ENCODE assay signal across 1 cellular context in the genomic region with DNA sequence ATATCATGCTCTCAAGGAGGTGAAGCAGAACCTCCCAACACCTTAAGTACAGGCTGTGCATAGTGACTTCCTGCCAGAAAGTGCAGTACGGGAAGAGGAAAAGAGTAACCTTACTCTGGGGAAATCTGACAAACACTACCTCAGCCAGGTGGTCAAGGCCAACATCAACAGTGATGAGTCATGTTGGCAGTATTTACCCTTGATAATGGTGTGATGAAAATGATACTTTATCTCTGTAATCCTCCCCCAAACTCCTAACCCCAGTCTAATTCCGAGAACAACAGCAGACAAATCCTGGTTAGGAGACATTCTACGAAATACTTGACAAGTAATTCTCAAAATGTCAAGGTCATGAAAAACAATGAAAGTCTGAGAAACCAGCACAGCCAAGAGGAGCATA.
A peak's percentile ranks its signal among the peaks of the same experiment; 100 is the strongest.
TF ChIP-seq lines count a peak whose summit lies in the region.

No MANE protein-coding gene starts in this region.

TF ChIP-seq in HepG2, 621 proteins besides CTCF, POLR2A, EP300 and RAD21 (continued from another document and continues in another):
- TF ChIP-seq ZNF138 (CRISPR knock-in tag; IDR thresholded peaks at IDR 0.05; ENCODE audit: low read depth) (no peak), RFXAP (CRISPR knock-in tag; IDR thresholded peaks at IDR 0.05; ENCODE audit: borderline replicate concordance) (no peak), ZBTB20 (CRISPR knock-in tag; IDR thresholded peaks at IDR 0.05; ENCODE audit: borderline replicate concordance, low read depth) (no peak), ZNF33A (CRISPR knock-in tag; IDR thresholded peaks at IDR 0.05; ENCODE audit: borderline replicate concordance) (no peak), RFXANK (CRISPR knock-in tag; IDR thresholded peaks at IDR 0.05) (no peak), ZNF607 (CRISPR knock-in tag; IDR thresholded peaks at IDR 0.05; ENCODE audit: borderline replicate concordance) (no peak), TSC22D2 (CRISPR knock-in tag; IDR thresholded peaks at IDR 0.05; ENCODE audit: borderline replicate concordance) (no peak), HIVEP1 (CRISPR knock-in tag; IDR thresholded peaks at IDR 0.05) (no peak), PHF5A (CRISPR knock-in tag; IDR thresholded peaks at IDR 0.05; ENCODE audit: low read depth, unreplicated experiment) (no peak), RELA (CRISPR knock-in tag; IDR thresholded peaks at IDR 0.05) (no peak), YY1 (IDR thresholded peaks at IDR 0.05; ENCODE audit: insufficient read depth, insufficient replicate concordance, low read depth, low read length) (no peak), YEATS2 (CRISPR knock-in tag; IDR thresholded peaks at IDR 0.05; ENCODE audit: borderline replicate concordance) (no peak), ZNF747 (CRISPR knock-in tag; IDR thresholded peaks at IDR 0.05; ENCODE audit: borderline replicate concordance) (no peak), ZNF510 (CRISPR knock-in tag; IDR thresholded peaks at IDR 0.05; ENCODE audit: low read depth) (no peak), KDM1A (CRISPR knock-in tag; IDR thresholded peaks at IDR 0.05) (no peak), SKI (IDR thresholded peaks at IDR 0.05; ENCODE audit: partially characterized antibody) (peak; percentile 78), KLF6 (CRISPR knock-in tag; IDR thresholded peaks at IDR 0.05) (no peak), ZNF563 (CRISPR knock-in tag; IDR thresholded peaks at IDR 0.05) (no peak), TCF12 (IDR thresholded peaks at IDR 0.05) (no peak), TCF12 (CRISPR knock-in tag; IDR thresholded peaks at IDR 0.05) (no peak), ZNF841 (CRISPR knock-in tag; IDR thresholded peaks at IDR 0.05; ENCODE audit: borderline replicate concordance) (no peak), POLR2G (IDR thresholded peaks at IDR 0.05; ENCODE audit: low read depth, low read length) (no peak), ZBTB42 (CRISPR knock-in tag; IDR thresholded peaks at IDR 0.05) (no peak), ZNF143 (CRISPR knock-in tag; IDR thresholded peaks at IDR 0.05) (no peak), ZNF589 (CRISPR knock-in tag; conservative IDR thresholded peaks at IDR 0.05) (no peak), KLF12 (CRISPR knock-in tag; IDR thresholded peaks at IDR 0.05; ENCODE audit: borderline replicate concordance) (no peak)
- TF ChIP-seq, protein P1, sequence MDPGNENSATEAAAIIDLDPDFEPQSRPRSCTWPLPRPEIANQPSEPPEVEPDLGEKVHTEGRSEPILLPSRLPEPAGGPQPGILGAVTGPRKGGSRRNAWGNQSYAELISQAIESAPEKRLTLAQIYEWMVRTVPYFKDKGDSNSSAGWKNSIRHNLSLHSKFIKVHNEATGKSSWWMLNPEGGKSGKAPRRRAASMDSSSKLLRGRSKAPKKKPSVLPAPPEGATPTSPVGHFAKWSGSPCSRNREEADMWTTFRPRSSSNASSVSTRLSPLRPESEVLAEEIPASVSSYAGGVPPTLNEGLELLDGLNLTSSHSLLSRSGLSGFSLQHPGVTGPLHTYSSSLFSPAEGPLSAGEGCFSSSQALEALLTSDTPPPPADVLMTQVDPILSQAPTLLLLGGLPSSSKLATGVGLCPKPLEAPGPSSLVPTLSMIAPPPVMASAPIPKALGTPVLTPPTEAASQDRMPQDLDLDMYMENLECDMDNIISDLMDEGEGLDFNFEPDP (CRISPR knock-in tag; conservative IDR thresholded peaks at IDR 0.05), result no peak
- TF ChIP-seq, protein P2, sequence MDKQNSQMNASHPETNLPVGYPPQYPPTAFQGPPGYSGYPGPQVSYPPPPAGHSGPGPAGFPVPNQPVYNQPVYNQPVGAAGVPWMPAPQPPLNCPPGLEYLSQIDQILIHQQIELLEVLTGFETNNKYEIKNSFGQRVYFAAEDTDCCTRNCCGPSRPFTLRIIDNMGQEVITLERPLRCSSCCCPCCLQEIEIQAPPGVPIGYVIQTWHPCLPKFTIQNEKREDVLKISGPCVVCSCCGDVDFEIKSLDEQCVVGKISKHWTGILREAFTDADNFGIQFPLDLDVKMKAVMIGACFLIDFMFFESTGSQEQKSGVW (CRISPR knock-in tag; IDR thresholded peaks at IDR 0.05; ENCODE audit: borderline replicate concordance), result no peak
- TF ChIP-seq, protein P3, sequence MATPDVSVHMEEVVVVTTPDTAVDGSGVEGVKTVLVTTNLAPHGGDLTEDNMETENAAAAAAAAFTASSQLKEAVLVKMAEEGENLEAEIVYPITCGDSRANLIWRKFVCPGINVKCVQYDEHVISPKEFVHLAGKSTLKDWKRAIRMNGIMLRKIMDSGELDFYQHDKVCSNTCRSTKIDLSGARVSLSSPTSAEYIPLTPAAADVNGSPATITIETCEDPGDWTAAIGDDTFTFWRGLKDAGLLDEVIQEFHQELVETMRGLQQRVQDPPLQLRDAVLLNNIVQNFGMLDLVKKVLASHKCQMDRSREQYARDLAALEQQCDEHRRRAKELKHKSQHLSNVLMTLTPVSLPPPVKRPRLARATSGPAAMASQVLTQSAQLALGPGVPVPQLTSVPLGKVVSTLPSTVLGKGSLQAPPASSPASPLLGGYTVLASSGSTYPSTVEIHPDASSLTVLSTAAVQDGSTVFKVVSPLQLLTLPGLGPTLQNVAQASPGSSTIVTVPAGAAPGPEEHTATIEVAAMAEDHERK (CRISPR knock-in tag; IDR thresholded peaks at IDR 0.05; ENCODE audit: low read depth), result no peak
- TF ChIP-seq, protein P4, sequence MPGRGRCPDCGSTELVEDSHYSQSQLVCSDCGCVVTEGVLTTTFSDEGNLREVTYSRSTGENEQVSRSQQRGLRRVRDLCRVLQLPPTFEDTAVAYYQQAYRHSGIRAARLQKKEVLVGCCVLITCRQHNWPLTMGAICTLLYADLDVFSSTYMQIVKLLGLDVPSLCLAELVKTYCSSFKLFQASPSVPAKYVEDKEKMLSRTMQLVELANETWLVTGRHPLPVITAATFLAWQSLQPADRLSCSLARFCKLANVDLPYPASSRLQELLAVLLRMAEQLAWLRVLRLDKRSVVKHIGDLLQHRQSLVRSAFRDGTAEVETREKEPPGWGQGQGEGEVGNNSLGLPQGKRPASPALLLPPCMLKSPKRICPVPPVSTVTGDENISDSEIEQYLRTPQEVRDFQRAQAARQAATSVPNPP (CRISPR knock-in tag; IDR thresholded peaks at IDR 0.05), result no peak
- TF ChIP-seq, protein P5, sequence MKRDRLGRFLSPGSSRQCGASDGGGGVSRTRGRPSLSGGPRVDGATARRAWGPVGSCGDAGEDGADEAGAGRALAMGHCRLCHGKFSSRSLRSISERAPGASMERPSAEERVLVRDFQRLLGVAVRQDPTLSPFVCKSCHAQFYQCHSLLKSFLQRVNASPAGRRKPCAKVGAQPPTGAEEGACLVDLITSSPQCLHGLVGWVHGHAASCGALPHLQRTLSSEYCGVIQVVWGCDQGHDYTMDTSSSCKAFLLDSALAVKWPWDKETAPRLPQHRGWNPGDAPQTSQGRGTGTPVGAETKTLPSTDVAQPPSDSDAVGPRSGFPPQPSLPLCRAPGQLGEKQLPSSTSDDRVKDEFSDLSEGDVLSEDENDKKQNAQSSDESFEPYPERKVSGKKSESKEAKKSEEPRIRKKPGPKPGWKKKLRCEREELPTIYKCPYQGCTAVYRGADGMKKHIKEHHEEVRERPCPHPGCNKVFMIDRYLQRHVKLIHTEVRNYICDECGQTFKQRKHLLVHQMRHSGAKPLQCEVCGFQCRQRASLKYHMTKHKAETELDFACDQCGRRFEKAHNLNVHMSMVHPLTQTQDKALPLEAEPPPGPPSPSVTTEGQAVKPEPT (CRISPR knock-in tag; IDR thresholded peaks at IDR 0.05; ENCODE audit: low read depth), result no peak
- TF ChIP-seq, protein P6, sequence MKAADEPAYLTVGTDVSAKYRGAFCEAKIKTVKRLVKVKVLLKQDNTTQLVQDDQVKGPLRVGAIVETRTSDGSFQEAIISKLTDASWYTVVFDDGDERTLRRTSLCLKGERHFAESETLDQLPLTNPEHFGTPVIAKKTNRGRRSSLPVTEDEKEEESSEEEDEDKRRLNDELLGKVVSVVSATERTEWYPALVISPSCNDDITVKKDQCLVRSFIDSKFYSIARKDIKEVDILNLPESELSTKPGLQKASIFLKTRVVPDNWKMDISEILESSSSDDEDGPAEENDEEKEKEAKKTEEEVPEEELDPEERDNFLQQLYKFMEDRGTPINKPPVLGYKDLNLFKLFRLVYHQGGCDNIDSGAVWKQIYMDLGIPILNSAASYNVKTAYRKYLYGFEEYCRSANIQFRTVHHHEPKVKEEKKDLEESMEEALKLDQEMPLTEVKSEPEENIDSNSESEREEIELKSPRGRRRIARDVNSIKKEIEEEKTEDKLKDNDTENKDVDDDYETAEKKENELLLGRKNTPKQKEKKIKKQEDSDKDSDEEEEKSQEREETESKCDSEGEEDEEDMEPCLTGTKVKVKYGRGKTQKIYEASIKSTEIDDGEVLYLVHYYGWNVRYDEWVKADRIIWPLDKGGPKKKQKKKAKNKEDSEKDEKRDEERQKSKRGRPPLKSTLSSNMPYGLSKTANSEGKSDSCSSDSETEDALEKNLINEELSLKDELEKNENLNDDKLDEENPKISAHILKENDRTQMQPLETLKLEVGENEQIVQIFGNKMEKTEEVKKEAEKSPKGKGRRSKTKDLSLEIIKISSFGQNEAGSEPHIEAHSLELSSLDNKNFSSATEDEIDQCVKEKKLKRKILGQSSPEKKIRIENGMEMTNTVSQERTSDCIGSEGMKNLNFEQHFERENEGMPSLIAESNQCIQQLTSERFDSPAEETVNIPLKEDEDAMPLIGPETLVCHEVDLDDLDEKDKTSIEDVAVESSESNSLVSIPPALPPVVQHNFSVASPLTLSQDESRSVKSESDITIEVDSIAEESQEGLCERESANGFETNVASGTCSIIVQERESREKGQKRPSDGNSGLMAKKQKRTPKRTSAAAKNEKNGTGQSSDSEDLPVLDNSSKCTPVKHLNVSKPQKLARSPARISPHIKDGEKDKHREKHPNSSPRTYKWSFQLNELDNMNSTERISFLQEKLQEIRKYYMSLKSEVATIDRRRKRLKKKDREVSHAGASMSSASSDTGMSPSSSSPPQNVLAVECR (CRISPR knock-in tag; IDR thresholded peaks at IDR 0.05; ENCODE audit: borderline replicate concordance), result no peak
- TF ChIP-seq, protein P7, sequence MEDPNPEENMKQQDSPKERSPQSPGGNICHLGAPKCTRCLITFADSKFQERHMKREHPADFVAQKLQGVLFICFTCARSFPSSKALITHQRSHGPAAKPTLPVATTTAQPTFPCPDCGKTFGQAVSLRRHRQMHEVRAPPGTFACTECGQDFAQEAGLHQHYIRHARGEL (CRISPR knock-in tag; IDR thresholded peaks at IDR 0.05), result no peak
- TF ChIP-seq, protein P8, sequence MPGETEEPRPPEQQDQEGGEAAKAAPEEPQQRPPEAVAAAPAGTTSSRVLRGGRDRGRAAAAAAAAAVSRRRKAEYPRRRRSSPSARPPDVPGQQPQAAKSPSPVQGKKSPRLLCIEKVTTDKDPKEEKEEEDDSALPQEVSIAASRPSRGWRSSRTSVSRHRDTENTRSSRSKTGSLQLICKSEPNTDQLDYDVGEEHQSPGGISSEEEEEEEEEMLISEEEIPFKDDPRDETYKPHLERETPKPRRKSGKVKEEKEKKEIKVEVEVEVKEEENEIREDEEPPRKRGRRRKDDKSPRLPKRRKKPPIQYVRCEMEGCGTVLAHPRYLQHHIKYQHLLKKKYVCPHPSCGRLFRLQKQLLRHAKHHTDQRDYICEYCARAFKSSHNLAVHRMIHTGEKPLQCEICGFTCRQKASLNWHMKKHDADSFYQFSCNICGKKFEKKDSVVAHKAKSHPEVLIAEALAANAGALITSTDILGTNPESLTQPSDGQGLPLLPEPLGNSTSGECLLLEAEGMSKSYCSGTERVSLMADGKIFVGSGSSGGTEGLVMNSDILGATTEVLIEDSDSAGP (CRISPR knock-in tag; IDR thresholded peaks at IDR 0.05; ENCODE audit: borderline replicate concordance), result no peak
- TF ChIP-seq, protein P9, sequence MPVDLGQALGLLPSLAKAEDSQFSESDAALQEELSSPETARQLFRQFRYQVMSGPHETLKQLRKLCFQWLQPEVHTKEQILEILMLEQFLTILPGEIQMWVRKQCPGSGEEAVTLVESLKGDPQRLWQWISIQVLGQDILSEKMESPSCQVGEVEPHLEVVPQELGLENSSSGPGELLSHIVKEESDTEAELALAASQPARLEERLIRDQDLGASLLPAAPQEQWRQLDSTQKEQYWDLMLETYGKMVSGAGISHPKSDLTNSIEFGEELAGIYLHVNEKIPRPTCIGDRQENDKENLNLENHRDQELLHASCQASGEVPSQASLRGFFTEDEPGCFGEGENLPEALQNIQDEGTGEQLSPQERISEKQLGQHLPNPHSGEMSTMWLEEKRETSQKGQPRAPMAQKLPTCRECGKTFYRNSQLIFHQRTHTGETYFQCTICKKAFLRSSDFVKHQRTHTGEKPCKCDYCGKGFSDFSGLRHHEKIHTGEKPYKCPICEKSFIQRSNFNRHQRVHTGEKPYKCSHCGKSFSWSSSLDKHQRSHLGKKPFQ (CRISPR knock-in tag; IDR thresholded peaks at IDR 0.05; ENCODE audit: insufficient replicate concordance), result no peak
- TF ChIP-seq, protein P10, sequence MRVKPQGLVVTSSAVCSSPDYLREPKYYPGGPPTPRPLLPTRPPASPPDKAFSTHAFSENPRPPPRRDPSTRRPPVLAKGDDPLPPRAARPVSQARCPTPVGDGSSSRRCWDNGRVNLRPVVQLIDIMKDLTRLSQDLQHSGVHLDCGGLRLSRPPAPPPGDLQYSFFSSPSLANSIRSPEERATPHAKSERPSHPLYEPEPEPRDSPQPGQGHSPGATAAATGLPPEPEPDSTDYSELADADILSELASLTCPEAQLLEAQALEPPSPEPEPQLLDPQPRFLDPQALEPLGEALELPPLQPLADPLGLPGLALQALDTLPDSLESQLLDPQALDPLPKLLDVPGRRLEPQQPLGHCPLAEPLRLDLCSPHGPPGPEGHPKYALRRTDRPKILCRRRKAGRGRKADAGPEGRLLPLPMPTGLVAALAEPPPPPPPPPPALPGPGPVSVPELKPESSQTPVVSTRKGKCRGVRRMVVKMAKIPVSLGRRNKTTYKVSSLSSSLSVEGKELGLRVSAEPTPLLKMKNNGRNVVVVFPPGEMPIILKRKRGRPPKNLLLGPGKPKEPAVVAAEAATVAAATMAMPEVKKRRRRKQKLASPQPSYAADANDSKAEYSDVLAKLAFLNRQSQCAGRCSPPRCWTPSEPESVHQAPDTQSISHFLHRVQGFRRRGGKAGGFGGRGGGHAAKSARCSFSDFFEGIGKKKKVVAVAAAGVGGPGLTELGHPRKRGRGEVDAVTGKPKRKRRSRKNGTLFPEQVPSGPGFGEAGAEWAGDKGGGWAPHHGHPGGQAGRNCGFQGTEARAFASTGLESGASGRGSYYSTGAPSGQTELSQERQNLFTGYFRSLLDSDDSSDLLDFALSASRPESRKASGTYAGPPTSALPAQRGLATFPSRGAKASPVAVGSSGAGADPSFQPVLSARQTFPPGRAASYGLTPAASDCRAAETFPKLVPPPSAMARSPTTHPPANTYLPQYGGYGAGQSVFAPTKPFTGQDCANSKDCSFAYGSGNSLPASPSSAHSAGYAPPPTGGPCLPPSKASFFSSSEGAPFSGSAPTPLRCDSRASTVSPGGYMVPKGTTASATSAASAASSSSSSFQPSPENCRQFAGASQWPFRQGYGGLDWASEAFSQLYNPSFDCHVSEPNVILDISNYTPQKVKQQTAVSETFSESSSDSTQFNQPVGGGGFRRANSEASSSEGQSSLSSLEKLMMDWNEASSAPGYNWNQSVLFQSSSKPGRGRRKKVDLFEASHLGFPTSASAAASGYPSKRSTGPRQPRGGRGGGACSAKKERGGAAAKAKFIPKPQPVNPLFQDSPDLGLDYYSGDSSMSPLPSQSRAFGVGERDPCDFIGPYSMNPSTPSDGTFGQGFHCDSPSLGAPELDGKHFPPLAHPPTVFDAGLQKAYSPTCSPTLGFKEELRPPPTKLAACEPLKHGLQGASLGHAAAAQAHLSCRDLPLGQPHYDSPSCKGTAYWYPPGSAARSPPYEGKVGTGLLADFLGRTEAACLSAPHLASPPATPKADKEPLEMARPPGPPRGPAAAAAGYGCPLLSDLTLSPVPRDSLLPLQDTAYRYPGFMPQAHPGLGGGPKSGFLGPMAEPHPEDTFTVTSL (CRISPR knock-in tag; IDR thresholded peaks at IDR 0.05; ENCODE audit: borderline replicate concordance), result peak; percentile 47; the same call in 1 of the 2 replicates
